20 cellular contexts compared by ENCODE assay signal in the genomic region with DNA sequence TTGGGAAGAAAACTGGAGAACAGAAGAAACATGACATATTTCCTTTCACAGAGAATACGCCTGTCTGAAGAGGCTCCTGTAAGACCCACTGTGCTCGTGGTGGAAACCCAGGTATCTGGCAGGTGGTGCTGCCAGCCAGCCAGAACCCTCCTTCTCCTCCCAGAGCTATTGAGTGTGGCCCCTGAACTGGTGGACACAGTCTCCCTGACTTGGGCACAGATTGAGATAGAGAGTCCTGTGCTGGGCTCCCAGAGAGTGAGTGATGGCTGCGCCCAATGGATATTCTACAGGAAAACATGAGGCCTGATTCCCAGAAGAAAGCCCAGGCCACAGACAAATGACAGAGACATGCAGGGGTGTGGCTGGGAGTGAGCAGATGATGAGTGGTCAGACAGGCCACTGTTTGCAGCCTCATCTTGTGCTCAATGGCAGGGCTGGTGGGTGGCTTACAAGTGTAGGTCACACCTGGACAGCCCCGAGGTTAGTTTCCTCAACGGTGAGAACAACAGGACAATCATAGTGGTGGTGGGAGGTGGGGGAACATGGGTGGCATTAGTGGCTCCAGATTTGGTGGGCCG.
DNase-seq lines count a peak whose midpoint lies in the region; ATAC-seq, FAIRE-seq and TF ChIP-seq lines count a peak whose summit lies in the region.
"Had no signal": no experiment of that assay in that cellular context is flagged by ENCODE, and none has a peak within 500 bp of the region (broad histone marks: within the 10 kb centered on the region; RNA-seq: fewer than 3 reads in every experiment).

No MANE protein-coding gene starts in this region.

- no peak overlapping the region for H3K56ac ChIP-seq in H9 (ENCODE audit: insufficient read length, low read depth, low read length)

- no peak overlapping the region for H3K4me3 ChIP-seq in K562
- H3K4me3 ChIP-seq: GM23248 had no signal

- H2BK20ac ChIP-seq in H9 (ENCODE audit: low read depth, low read length, poor library complexity, severe bottlenecking) = no peak overlapping the region

- H3K4ac ChIP-seq in H9 (ENCODE audit: low read depth, low read length) = no peak overlapping the region

- H3K4me3 Mint-ChIP-seq in H9 (no peak overlapping the region), nephron (no peak overlapping the region), type B pancreatic cell (no peak overlapping the region)
- no peak overlapping the region for H3K4me3 Mint-ChIP-seq in activated naive CD4-positive, alpha-beta T cell treated with anti-CD3 and anti-CD28 coated beads for 36 hours
- H3K4me3 Mint-ChIP-seq: B cell; CD4-positive, alpha-beta T cell had no signal

- H2BK120ac ChIP-seq in H9 (ENCODE audit: low read depth, low read length, poor library complexity, severe bottlenecking) = no peak overlapping the region

- TF ChIP-seq CTCF in H9 (conservative IDR thresholded peaks at IDR 0.05) (no peak), K562 (IDR thresholded peaks at IDR 0.05 in 2 of 3, conservative IDR thresholded peaks at IDR 0.05 in 1 of 3; ENCODE audit: insufficient read depth in 2 of 3, low read depth in 1 of 3, low read length in 3 of 3) (no peak), nephron (IDR thresholded peaks at IDR 0.05; ENCODE audit: unreplicated experiment in 3 of 3) (no peak), type B pancreatic cell (conservative IDR thresholded peaks at IDR 0.05) (no peak)

- 0 out of 3 replicates have a peak, but pooled peaks have one; percentile 22 for ATAC-seq in K562

- DNase-seq in H9 = peak; percentile 16
- DNase-seq in K562 (ENCODE audit: extremely low read depth in 1 of 4, low spot score in 3 of 4) = no peak
- peak; percentile 6 for DNase-seq in epidermal melanocyte (ENCODE audit: insufficient read length, low spot score)
- DNase-seq in type B pancreatic cell (ENCODE audit: extremely low spot score, unreplicated experiment) = no peak
- no peak for DNase-seq in activated naive CD4-positive, alpha-beta T cell treated with anti-CD3 and anti-CD28 coated beads for 36 hours
- no peak for DNase-seq in D341Med (ENCODE audit: low spot score)
- no peak for DNase-seq in hepatic stellate cell (ENCODE audit: low spot score)
- DNase-seq: ACHN; C1 segment of cervical spinal cord; CD4-positive, alpha-beta T cell; DMS153; DMS79 treated with DMSO at 0.1 percent for 48 hours; EL; GM23248; H7 had no signal

- H3T11ph ChIP-seq in H9 (ENCODE audit: low read length) = no peak overlapping the region

- no peak overlapping the region for H2BK12ac ChIP-seq in H9 (ENCODE audit: insufficient read length, low read depth, low read length)

- POLR2A ChIA-PET in K562 (lab: Yijun Ruan, JAX) = interaction anchor here (0.6 to 1.4 kb wide), 2 partner anchors 8 to 1870 kb away, joined by 3 to 4 read pairs; no protein-coding TSS in a partner anchor

- H3K14ac ChIP-seq in H9 (ENCODE audit: insufficient read depth, low read length) = no peak overlapping the region

- peaks cover 3% of the 10 kb centered on the region for H3K23me2 ChIP-seq in H9 (ENCODE audit: insufficient read length, low read depth, low read length, poor library complexity, severe bottlenecking)

- WGBS in H9 (ENCODE audit: extremely low coverage, insufficient read length, low lambda C conversion rate) = no CpG with 5 or more reads among the region's 6 CpGs
- WGBS in K562 (ENCODE audit: insufficient coverage, low coverage, missing lambda C conversion rate) = 2% methylated on average over 6 of the region's 6 CpGs

- H3K36me3 Mint-ChIP-seq in H9 (ENCODE audit: insufficient read depth in 1 of 3, low read depth in 3 of 3) (no peaks in the 10 kb centered on the region), nephron (ENCODE audit: low read depth) (no peaks in the 10 kb centered on the region), type B pancreatic cell (no peaks in the 10 kb centered on the region)
- H3K36me3 Mint-ChIP-seq in activated naive CD4-positive, alpha-beta T cell treated with anti-CD3 and anti-CD28 coated beads for 36 hours (ENCODE audit: low read depth) = no peaks in the 10 kb centered on the region

- H3K9me1 ChIP-seq in K562 (ENCODE audit: control insufficient read depth, insufficient read depth, low read length) = no peaks in the 10 kb centered on the region

- H3K27ac Mint-ChIP-seq in H9 = 0 out of 7 replicates have a peak overlapping the region, but pooled peaks of 1 of the 3 experiments have one; percentile 60
- H3K27ac Mint-ChIP-seq in nephron = peak overlapping the region; percentile 71 to 88 (median 73)
- H3K27ac Mint-ChIP-seq in type B pancreatic cell = no peak overlapping the region
- no peak overlapping the region for H3K27ac Mint-ChIP-seq in activated naive CD4-positive, alpha-beta T cell treated with anti-CD3 and anti-CD28 coated beads for 36 hours
- H3K27ac Mint-ChIP-seq: B cell; CD4-positive, alpha-beta T cell had no signal

- H3K9ac ChIP-seq in H9 (ENCODE audit: extremely low read depth, insufficient read length, low read length) (no peak overlapping the region), K562 (ENCODE audit: insufficient read depth in 1 of 2, low read depth in 2 of 2, low read length in 2 of 2) (no peak overlapping the region)
- H3K9ac ChIP-seq: GM23248 had no signal

- H3K23ac ChIP-seq in H9 (ENCODE audit: insufficient read length, low read depth, low read length) = no peak overlapping the region

- no peaks in the 10 kb centered on the region for H3K36me3 ChIP-seq in K562 (ENCODE audit: control insufficient read depth, insufficient read depth, low read length)

- no TSS peak for BruUV-seq in K562 (replicated peaks; lab: Mats Ljungman, UMichigan)

- no peak for TF ChIP-seq POLR2A in K562 (conservative IDR thresholded peaks at IDR 0.05)

- H4K91ac ChIP-seq in H9 (ENCODE audit: insufficient read length, low read depth, low read length) = no peak overlapping the region

- no peak for FAIRE-seq in K562 (lab: Jason Lieb, UNC)
- FAIRE-seq: D721Med, G401.6, GM12891 had no signal

- no peak overlapping the region for H3K18ac ChIP-seq in H9 (ENCODE audit: insufficient read length, low read depth, low read length)

- H2AK5ac ChIP-seq in H9 (ENCODE audit: insufficient read length, low read length) = no peak overlapping the region

- intact Hi-C loops in K562 (cut with micrococcal nuclease) = loop anchor here (10.0 kb wide), 1 partner anchor 741 kb away; no protein-coding TSS in a partner anchor
- intact Hi-C loops in activated naive CD4-positive, alpha-beta T cell treated with anti-CD3 and anti-CD28 coated beads for 36 hours (cut with micrococcal nuclease) = no loop called here

- H3K4me1 Mint-ChIP-seq in H9 (peaks cover 20% of the 10 kb centered on the region in 2 experiments), nephron (peaks cover 41% of the 10 kb centered on the region), type B pancreatic cell (ENCODE audit: unreplicated experiment) (peaks cover 11% of the 10 kb centered on the region)
- no peaks in the 10 kb centered on the region for H3K4me1 Mint-ChIP-seq in activated naive CD4-positive, alpha-beta T cell treated with anti-CD3 and anti-CD28 coated beads for 36 hours (ENCODE audit: low read depth)
- H3K4me1 Mint-ChIP-seq: B cell had no signal

- no peaks in the 10 kb centered on the region for H3K9me3 ChIP-seq in H9 (ENCODE audit: control insufficient read depth, low read depth, low read length)
- no peaks in the 10 kb centered on the region for H3K9me3 ChIP-seq in K562 (replicated peaks; ENCODE audit: control insufficient read depth, insufficient read depth, low read depth, low read length)

- H2AFZ ChIP-seq in H9 (ENCODE audit: low read length) = no peak overlapping the region
- no peak overlapping the region for H2AFZ ChIP-seq in K562 (ENCODE audit: low read depth, low read length)
- H2AFZ ChIP-seq: GM23248 had no signal

- peaks cover 8% of the 10 kb centered on the region; the same call in 1 of the 2 replicates for H3K27me3 Mint-ChIP-seq in H9 (ENCODE audit: low read depth)
- peaks cover 19% of the 10 kb centered on the region for H3K27me3 Mint-ChIP-seq in nephron (ENCODE audit: low read depth)
- H3K27me3 Mint-ChIP-seq in type B pancreatic cell = peaks cover 11% of the 10 kb centered on the region
- H3K27me3 Mint-ChIP-seq in activated naive CD4-positive, alpha-beta T cell treated with anti-CD3 and anti-CD28 coated beads for 36 hours (ENCODE audit: low read depth) = peaks cover 19% of the 10 kb centered on the region

- no peak overlapping the region for H3K27ac ChIP-seq in H9 (ENCODE audit: insufficient read length, low read depth, low read length)
- no peak overlapping the region for H3K27ac ChIP-seq in K562 (ENCODE audit: extremely low read depth, low read depth, low read length)
- H3K27ac ChIP-seq: GM23248 had no signal

- H3K4me2 ChIP-seq in H9 (ENCODE audit: insufficient read depth, insufficient read length, low read length) (no peak overlapping the region), K562 (ENCODE audit: insufficient read depth, low read length) (no peak overlapping the region)

- H3K9me3 Mint-ChIP-seq in H9 (no peaks in the 10 kb centered on the region), nephron (no peaks in the 10 kb centered on the region), type B pancreatic cell (no peaks in the 10 kb centered on the region)
- H3K9me3 Mint-ChIP-seq in activated naive CD4-positive, alpha-beta T cell treated with anti-CD3 and anti-CD28 coated beads for 36 hours = peaks cover 2% of the 10 kb centered on the region
- H3K9me3 Mint-ChIP-seq: CD4-positive, alpha-beta T cell had no signal

- H3K27me3 ChIP-seq in H9 (ENCODE audit: insufficient read depth, low read length) (no peaks in the 10 kb centered on the region), K562 (ENCODE audit: control insufficient read depth in 2 of 2, insufficient read depth in 2 of 2, low read length in 2 of 2) (peaks cover 8 to 43% of the 10 kb centered on the region in 2 experiments)

- no peak for TF ChIP-seq RAD21 in K562 (CRISPR knock-in tag; conservative IDR thresholded peaks at IDR 0.05 in 1 of 2, IDR thresholded peaks at IDR 0.05 in 1 of 2)

- H3K79me2 ChIP-seq in H9 (ENCODE audit: insufficient read depth, low read length) (no peaks in the 10 kb centered on the region), K562 (ENCODE audit: control insufficient read depth, insufficient read depth, low read length) (no peaks in the 10 kb centered on the region)

- H2BK5ac ChIP-seq in H9 (ENCODE audit: insufficient read length, low read length) = no peak overlapping the region

- no peak overlapping the region for H4K5ac ChIP-seq in H9 (ENCODE audit: insufficient read length, low read depth, low read length)

- H4K20me1 ChIP-seq in H9 (ENCODE audit: control insufficient read depth, insufficient read depth, insufficient read length) (no peaks in the 10 kb centered on the region), K562 (replicated peaks; ENCODE audit: control insufficient read depth, insufficient read depth, low read length) (peaks cover 8% of the 10 kb centered on the region; the same call in 1 of the 2 replicates)

- no peak overlapping the region for H2BK15ac ChIP-seq in H9 (ENCODE audit: low read depth, low read length)

- in situ Hi-C loops in K562 (cut with MboI) = no loop called here

- H3K79me1 ChIP-seq in H9 (ENCODE audit: insufficient read depth, low read depth, low read length, poor library complexity, severe bottlenecking) = no peaks in the 10 kb centered on the region

- H4K8ac ChIP-seq in H9 (replicated peaks; ENCODE audit: insufficient read length, low read depth, low read length) = no peak overlapping the region

- CTCF ChIA-PET in K562 (lab: Yijun Ruan, JAX; ENCODE audit: low intra/inter-chr PET ratio) = no interaction called here
- CTCF ChIA-PET in activated naive CD4-positive, alpha-beta T cell treated with anti-CD3 and anti-CD28 coated beads for 36 hours (lab: Charles Lee) = no interaction called here

- H3K4me1 ChIP-seq in H9 (ENCODE audit: insufficient read depth, low read length) = no peaks in the 10 kb centered on the region
- H3K4me1 ChIP-seq in K562 (replicated peaks in 1 of 2; ENCODE audit: control insufficient read depth in 2 of 2, insufficient read depth in 2 of 2, low read length in 2 of 2) = no peaks in the 10 kb centered on the region

- no peak for TF ChIP-seq EP300 in K562 (IDR thresholded peaks at IDR 0.05; ENCODE audit: low read length)

Comparison
In these comparisons a context has a peak if more than half of its experiments do, and no peak if none do; other contexts are left out.
1. DNase-seq: peak in H9 (single experiment) and epidermal melanocyte (single experiment); none in K562 (0 of 4), type B pancreatic cell (single experiment), activated naive CD4-positive, alpha-beta T cell treated with anti-CD3 and anti-CD28 coated beads for 36 hours (single experiment), D341Med (single experiment) and hepatic stellate cell (single experiment).
2. H3K27ac Mint-ChIP-seq: peak in nephron (3 of 3); none in type B pancreatic cell (single experiment) and activated naive CD4-positive, alpha-beta T cell treated with anti-CD3 and anti-CD28 coated beads for 36 hours (single experiment).